ENCODE assay signal across 8 cellular contexts in genomic region chr20:53652859-53653520, GRCh38. TPM values are rescaled to one million over a fixed set of nuclear protein-coding genes. Genes with fewer than 3 reads are reported as not detected.
DNase-seq lines count a peak whose midpoint lies in the region; ATAC-seq and TF ChIP-seq lines count a peak whose summit lies in the region.

No MANE protein-coding gene starts in this region.

- H3K4me1 Mint-ChIP-seq in CD8-positive, alpha-beta T cell (ENCODE audit: low read depth): peaks cover 52% of the 10 kb centered on the region
- peaks cover 23 to 33% of the 10 kb centered on the region in 2 donors for H3K4me1 Mint-ChIP-seq in natural killer cell

- no peak for TF ChIP-seq POLR2A in adrenal gland (IDR thresholded peaks at IDR 0.05)

- no peak for DNase-seq in CD8-positive, alpha-beta T cell
- DNase-seq in adrenal gland (no peak), natural killer cell (no peak), ureter (ENCODE audit: low spot score) (no peak), MG63 (no peak), A172 (ENCODE audit: low spot score) (no peak)

- H3K27me3 ChIP-seq in CD8-positive, alpha-beta T cell (ENCODE audit: insufficient read depth, low read length): no peaks in the 10 kb centered on the region
- no peaks in the 10 kb centered on the region for H3K27me3 ChIP-seq in adrenal gland
- no peaks in the 10 kb centered on the region for H3K27me3 ChIP-seq in MG63

- H3K27ac ChIP-seq in CD8-positive, alpha-beta T cell (ENCODE audit: low read depth, low read length): peak overlapping the region; percentile 56
- H3K27ac ChIP-seq in adrenal gland: peak overlapping the region in 3 of 5 donors; percentile 44 to 61 (median 47)

- intact Hi-C loops in CD8-positive, alpha-beta T cell (cut with DNase I, micrococcal nuclease): loop anchor here in 1 of 2 experiments (1.0 to 2.0 kb wide), 2 partner anchors 10 to 58 kb away; no protein-coding TSS in a partner anchor
- intact Hi-C loops in adrenal gland (cut with DNase I): no loop called here
- intact Hi-C loops in natural killer cell (cut with micrococcal nuclease): no loop called here

- peaks cover 46% of the 10 kb centered on the region for H3K4me1 ChIP-seq in CD8-positive, alpha-beta T cell (ENCODE audit: insufficient read depth, low read length)
- peaks cover 41 to 56% of the 10 kb centered on the region in 2 donors for H3K4me1 ChIP-seq in adrenal gland (replicated peaks in 1 of 2)

- peak overlapping the region; percentile 93 for H3K27ac Mint-ChIP-seq in CD8-positive, alpha-beta T cell
- H3K27ac Mint-ChIP-seq in natural killer cell: peak overlapping the region; percentile 86 to 87

- H3K36me3 ChIP-seq in CD8-positive, alpha-beta T cell (ENCODE audit: insufficient read depth, low read length): no peaks in the 10 kb centered on the region
- H3K36me3 ChIP-seq in adrenal gland (replicated peaks in 1 of 2) (no peaks in the 10 kb centered on the region), MG63 (no peaks in the 10 kb centered on the region)

- CTCF ChIA-PET in CD8-positive, alpha-beta T cell (lab: Charles Lee): interaction anchor here (0.9 to 1.3 kb wide), 3 partner anchors 14 to 263 kb away, joined by 3 to 5 read pairs (median 3); no protein-coding TSS in a partner anchor

- peak overlapping the region; percentile 28 for H3K4me3 ChIP-seq in CD8-positive, alpha-beta T cell (ENCODE audit: low read depth, low read length)
- H3K4me3 ChIP-seq in adrenal gland (no peak overlapping the region), MG63 (no peak overlapping the region)

- no peaks in the 10 kb centered on the region for H3K36me3 Mint-ChIP-seq in CD8-positive, alpha-beta T cell
- no peaks in the 10 kb centered on the region for H3K36me3 Mint-ChIP-seq in natural killer cell

- no peaks in the 10 kb centered on the region for H3K27me3 Mint-ChIP-seq in CD8-positive, alpha-beta T cell (ENCODE audit: low read depth)
- H3K27me3 Mint-ChIP-seq in natural killer cell (ENCODE audit: low read depth in 2 of 2): no peaks in the 10 kb centered on the region

- peak overlapping the region; percentile 66 for H3K4me3 Mint-ChIP-seq in CD8-positive, alpha-beta T cell
- H3K4me3 Mint-ChIP-seq in natural killer cell: peak overlapping the region; percentile 63

- no peaks in the 10 kb centered on the region for H3K9me3 Mint-ChIP-seq in CD8-positive, alpha-beta T cell
- no peaks in the 10 kb centered on the region for H3K9me3 Mint-ChIP-seq in natural killer cell

- POLR2A ChIA-PET in CD8-positive, alpha-beta T cell (lab: Charles Lee): interaction anchor here (0.9 to 3.6 kb wide), 4 partner anchors 10 to 219 kb away, joined by 4 to 19 read pairs (median 5); no protein-coding TSS in a partner anchor

- H3K9me3 ChIP-seq in CD8-positive, alpha-beta T cell (ENCODE audit: low read length): no peaks in the 10 kb centered on the region
- H3K9me3 ChIP-seq in adrenal gland (replicated peaks in 1 of 3) (no peaks in the 10 kb centered on the region), MG63 (no peaks in the 10 kb centered on the region)

- ATAC-seq in CD8-positive, alpha-beta T cell: no peak
- ATAC-seq in HG03159 (IDR thresholded peaks at IDR 0.05; ENCODE audit: unreplicated experiment): peak; percentile 8
- ATAC-seq in natural killer cell: no peak
- no peak for ATAC-seq in GM18511 (IDR thresholded peaks at IDR 0.05; ENCODE audit: unreplicated experiment)

- TF ChIP-seq CTCF in CD8-positive, alpha-beta T cell (IDR thresholded peaks at IDR 0.05): no peak
- TF ChIP-seq CTCF in adrenal gland (IDR thresholded peaks at IDR 0.05) (no peak), natural killer cell (IDR thresholded peaks at IDR 0.05) (no peak)

- 43 to 57% (median 47%) methylated on average over 5 of the region's 5 CpGs for WGBS in adrenal gland, 4 donors

RNA-seq across cellular contexts. Expression of gene ZNF217, which starts 59.4 kb away (rescaled TPM):
- total RNA-seq in CD8-positive, alpha-beta T cell: 10 to 100 TPM; 71.8 to 79.9 TPM
- total RNA-seq in adrenal gland (10 to 100 TPM in 7 of 8 donors, 1 to 10 TPM in 1; 9.9 to 23.4 (median 13.7) TPM), natural killer cell (10 to 100 TPM; 56.1 to 69.1 (median 59.0) TPM), ureter (80.7 TPM)
- 1 to 10 TPM; 3.5 to 5.5 (median 4.3) TPM for polyA plus RNA-seq in adrenal gland
- 15.7 and 22.6 TPM in 2 replicates for total RNA-seq in MG63 (2014; rRNA removed; shearing (Covaris generic); ENCODE audit: low replicate concordance)
- 33.2 and 38.3 TPM in 2 replicates for total RNA-seq in A172 (2014; rRNA removed; shearing (Covaris generic))
